In genomic region chr10:128068398-128069285, GRCh38 we compare ENCODE assay signal across 10 cellular contexts. TPM values are rescaled to one million over a fixed set of nuclear protein-coding genes. Genes with fewer than 3 reads are reported as not detected.
A peak's percentile ranks its signal among the peaks of the same experiment; 100 is the strongest.
DNase-seq lines count a peak whose midpoint lies in the region; ATAC-seq and TF ChIP-seq lines count a peak whose summit lies in the region.
"Had no signal": no experiment of that assay in that cellular context is flagged by ENCODE, and none has a peak within 500 bp of the region (broad histone marks: within the 10 kb centered on the region; RNA-seq: fewer than 3 reads in every experiment).

No MANE protein-coding gene starts in this region.

- H3K27me3 ChIP-seq in osteoblast (ENCODE audit: insufficient read depth, low read length) = no peaks in the 10 kb centered on the region
- H3K27me3 ChIP-seq: thyroid gland had no signal

- CTCF ChIA-PET in activated CD4-positive, alpha-beta memory T cell treated with anti-CD3 and anti-CD28 coated beads for 36 hours (lab: Charles Lee) = interaction anchor here (0.7 to 10.7 kb wide), 31 partner anchors 10 to 246 kb away, joined by 3 to 244 read pairs (median 5); partner anchors contain the start of genes MKI67 and PTPRE

- H4K20me1 ChIP-seq in osteoblast (ENCODE audit: insufficient read depth, low read length) = no peaks in the 10 kb centered on the region

- TF ChIP-seq CTCF in osteoblast (IDR thresholded peaks at IDR 0.05; ENCODE audit: extremely low read depth, low read depth, low read length) = no peak

- H3K27ac ChIP-seq in osteoblast (ENCODE audit: low read depth, low read length) = no peak overlapping the region
- H3K27ac ChIP-seq: thyroid gland had no signal

- POLR2A ChIA-PET in activated CD4-positive, alpha-beta memory T cell treated with anti-CD3 and anti-CD28 coated beads for 36 hours (lab: Charles Lee) = interaction anchor here (1.1 to 1.5 kb wide), 5 partner anchors 21 to 161 kb away, joined by 3 to 7 read pairs (median 6); partner anchors contain the start of gene PTPRE

- intact Hi-C loops in activated CD4-positive, alpha-beta memory T cell treated with anti-CD3 and anti-CD28 coated beads for 36 hours (cut with micrococcal nuclease) = loop anchor here (1.0 kb wide), 4 partner anchors 33 to 161 kb away; partner anchors contain the start of gene PTPRE

- peaks cover 21% of the 10 kb centered on the region for H3K4me1 ChIP-seq in osteoblast (ENCODE audit: insufficient read depth, low read length)

- no peak overlapping the region for H3K4me2 ChIP-seq in osteoblast (ENCODE audit: insufficient read depth, low read length)

- peaks cover 44% of the 10 kb centered on the region for H3K4me1 Mint-ChIP-seq in activated CD4-positive, alpha-beta memory T cell treated with anti-CD3 and anti-CD28 coated beads for 36 hours (ENCODE audit: low read depth)

- H3K79me2 ChIP-seq in osteoblast (ENCODE audit: insufficient read depth, low read length) = no peaks in the 10 kb centered on the region

- DNase-seq in NCI-H510A treated with DMSO at 0.1 percent for 48 hours (lab: John Stamatoyannopoulos, UW) = peak; percentile 23
- no peak for DNase-seq in NCI-H510A (lab: John Stamatoyannopoulos, UW)
- DNase-seq in activated CD4-positive, alpha-beta memory T cell treated with anti-CD3 and anti-CD28 coated beads for 36 hours = peak; percentile 15
- DNase-seq in osteoblast (ENCODE audit: insufficient read length, low spot score, missing footprints) = peak; percentile 11
- no peak for DNase-seq in NCI-H2227 (lab: John Stamatoyannopoulos, UW; ENCODE audit: unreplicated experiment)
- DNase-seq: cerebellar nuclear complex had no signal

- H3K27me3 Mint-ChIP-seq in activated CD4-positive, alpha-beta memory T cell treated with anti-CD3 and anti-CD28 coated beads for 36 hours = no peaks in the 10 kb centered on the region

- no peak overlapping the region for H3K4me3 ChIP-seq in osteoblast (ENCODE audit: insufficient read depth, low read length)
- H3K4me3 ChIP-seq: thyroid gland had no signal

- H2AFZ ChIP-seq in osteoblast (ENCODE audit: low read length) = no peak overlapping the region

- H3K9me3 ChIP-seq in osteoblast (ENCODE audit: low read depth, low read length) = no peaks in the 10 kb centered on the region
- H3K9me3 ChIP-seq: thyroid gland had no signal

- H3K36me3 ChIP-seq in osteoblast (ENCODE audit: insufficient read depth, low read length) = peaks cover 9% of the 10 kb centered on the region
- H3K36me3 ChIP-seq: thyroid gland had no signal

- H3K4me3 Mint-ChIP-seq in activated CD4-positive, alpha-beta memory T cell treated with anti-CD3 and anti-CD28 coated beads for 36 hours = no peak overlapping the region

- ATAC-seq in GM21619 (IDR thresholded peaks at IDR 0.05; ENCODE audit: unreplicated experiment) (peak; percentile 2), GM18870 (IDR thresholded peaks at IDR 0.05; ENCODE audit: unreplicated experiment) (no peak), GM21423 (IDR thresholded peaks at IDR 0.05; ENCODE audit: unreplicated experiment) (no peak)

- peaks cover 72% of the 10 kb centered on the region for H3K36me3 Mint-ChIP-seq in activated CD4-positive, alpha-beta memory T cell treated with anti-CD3 and anti-CD28 coated beads for 36 hours

- H3K9me3 Mint-ChIP-seq in activated CD4-positive, alpha-beta memory T cell treated with anti-CD3 and anti-CD28 coated beads for 36 hours = peaks cover 3% of the 10 kb centered on the region

- H3K27ac Mint-ChIP-seq in activated CD4-positive, alpha-beta memory T cell treated with anti-CD3 and anti-CD28 coated beads for 36 hours = no peak overlapping the region

RNA-seq across cellular contexts. Expression of gene MKI67, which starts 57.6 kb away (rescaled TPM):
- total RNA-seq in activated CD4-positive, alpha-beta memory T cell treated with anti-CD3 and anti-CD28 coated beads for 36 hours = 100 to 1,000 TPM; 223 to 241 TPM
- total RNA-seq in osteoblast = 2.5 and 3.5 TPM in 2 replicates

Comparison
In these comparisons a context has a peak if more than half of its experiments do, and no peak if none do; other contexts are left out.
1. DNase-seq: peak in NCI-H510A treated with DMSO at 0.1 percent for 48 hours (single experiment), activated CD4-positive, alpha-beta memory T cell treated with anti-CD3 and anti-CD28 coated beads for 36 hours (single experiment) and osteoblast (single experiment); none in NCI-H510A (single experiment) and NCI-H2227 (single experiment).
2. RNA of gene MKI67, which starts 57.6 kb away (total RNA-seq): 223 to 241 TPM in activated CD4-positive, alpha-beta memory T cell treated with anti-CD3 and anti-CD28 coated beads for 36 hours; 2.5 to 3.5 TPM in osteoblast; every median in the first group is over 10 times any median in the second.